In genomic region chr4:2756691-2757350, GRCh38 we compare ENCODE assay signal across 8 cellular contexts. TPM values are rescaled to one million over a fixed set of nuclear protein-coding genes. Genes with fewer than 3 reads are reported as not detected.
DNase-seq lines count a peak whose midpoint lies in the region; ATAC-seq and TF ChIP-seq lines count a peak whose summit lies in the region.

No MANE protein-coding gene starts in this region.

- peaks cover 8% of the 10 kb centered on the region for H3K36me3 ChIP-seq in CD4-positive, CD25-positive, alpha-beta regulatory T cell (ENCODE audit: control insufficient read depth, insufficient read depth, low read length)
- no peaks in the 10 kb centered on the region for H3K36me3 ChIP-seq in HUES64 (ENCODE audit: insufficient read depth, low read length)
- H3K36me3 ChIP-seq in colonic mucosa: no peaks in the 10 kb centered on the region
- H3K36me3 ChIP-seq in neuron (ENCODE audit: insufficient read depth, low read length): peaks cover 3% of the 10 kb centered on the region

- H3K27me3 Mint-ChIP-seq in CD4-positive, CD25-positive, alpha-beta regulatory T cell: peaks cover 5% of the 10 kb centered on the region

- ATAC-seq in CD4-positive, CD25-positive, alpha-beta regulatory T cell (ENCODE audit: low read depth in 2 of 2): no peak
- ATAC-seq in HG02610 (IDR thresholded peaks at IDR 0.05; ENCODE audit: unreplicated experiment): no peak

- no peak for DNase-seq in CD4-positive, CD25-positive, alpha-beta regulatory T cell
- no peak for DNase-seq in colonic mucosa
- no peak for DNase-seq in MV-4-11 (lab: John Stamatoyannopoulos, UW)
- no peak for DNase-seq in occipital lobe (lab: John Stamatoyannopoulos, UW)
- DNase-seq in NCI-H2081 treated with DMSO at 0.1 percent for 48 hours (lab: John Stamatoyannopoulos, UW): no peak

- peak overlapping the region in 1 of 3 donors; percentile 93 for H3K27ac Mint-ChIP-seq in CD4-positive, CD25-positive, alpha-beta regulatory T cell

- H3K27me3 ChIP-seq in CD4-positive, CD25-positive, alpha-beta regulatory T cell (ENCODE audit: control insufficient read depth, insufficient read depth, low read length): no peaks in the 10 kb centered on the region
- H3K27me3 ChIP-seq in HUES64 (ENCODE audit: insufficient read depth, low read length) (no peaks in the 10 kb centered on the region), colonic mucosa (no peaks in the 10 kb centered on the region), neuron (ENCODE audit: insufficient read depth, low read length) (no peaks in the 10 kb centered on the region)

- H3K9ac ChIP-seq in HUES64 (ENCODE audit: low read depth, low read length) (0 out of 2 replicates have a peak overlapping the region, but pooled peaks have one; percentile 21), colonic mucosa (ENCODE audit: low read depth in 2 of 2, low read length in 2 of 2) (peak overlapping the region; percentile 58 to 78)

- H3K4me3 Mint-ChIP-seq in CD4-positive, CD25-positive, alpha-beta regulatory T cell: peak overlapping the region; percentile 84 to 86 (median 85)

- intact Hi-C loops in colonic mucosa (cut with DNase I): no loop called here

- H3K36me3 Mint-ChIP-seq in CD4-positive, CD25-positive, alpha-beta regulatory T cell: no peaks in the 10 kb centered on the region

- no peaks in the 10 kb centered on the region for H3K9me3 Mint-ChIP-seq in CD4-positive, CD25-positive, alpha-beta regulatory T cell

- H3K27ac ChIP-seq in CD4-positive, CD25-positive, alpha-beta regulatory T cell (ENCODE audit: insufficient read depth, low read length, poor library complexity, severe bottlenecking): peak overlapping the region; percentile 47
- H3K27ac ChIP-seq in HUES64 (ENCODE audit: low read depth, low read length) (no peak overlapping the region), colonic mucosa (peak overlapping the region; percentile 80)

- H3K4me1 ChIP-seq in CD4-positive, CD25-positive, alpha-beta regulatory T cell (ENCODE audit: control insufficient read depth, insufficient read depth, low read length, poor library complexity, severe bottlenecking): peaks cover 27% of the 10 kb centered on the region
- peaks cover 3% of the 10 kb centered on the region; the same call in 1 of the 2 replicates for H3K4me1 ChIP-seq in HUES64 (ENCODE audit: insufficient read depth, low read length)
- H3K4me1 ChIP-seq in colonic mucosa: peaks cover 15% of the 10 kb centered on the region
- peaks cover 9% of the 10 kb centered on the region for H3K4me1 ChIP-seq in neuron (ENCODE audit: insufficient read depth, low read length)

- H3K9me3 ChIP-seq in CD4-positive, CD25-positive, alpha-beta regulatory T cell (ENCODE audit: control insufficient read depth in 2 of 2, low read length in 2 of 2): no peaks in the 10 kb centered on the region
- H3K9me3 ChIP-seq in HUES64 (ENCODE audit: insufficient read depth, low read depth, low read length): no peaks in the 10 kb centered on the region
- no peaks in the 10 kb centered on the region for H3K9me3 ChIP-seq in colonic mucosa
- no peaks in the 10 kb centered on the region for H3K9me3 ChIP-seq in neuron (ENCODE audit: low read length)

- no peak for TF ChIP-seq CTCF in colonic mucosa (IDR thresholded peaks at IDR 0.05)

- peak overlapping the region; percentile 32 for H2AFZ ChIP-seq in neuron (ENCODE audit: low read depth, low read length)

- 75% methylated on average over 25 of the region's 25 CpGs for WGBS in HUES64

- peaks cover 5 to 40% (median 20%) of the 10 kb centered on the region in 4 donors for H3K4me1 Mint-ChIP-seq in CD4-positive, CD25-positive, alpha-beta regulatory T cell

- H3K4me3 ChIP-seq in CD4-positive, CD25-positive, alpha-beta regulatory T cell (ENCODE audit: low read depth, low read length): peak overlapping the region; percentile 57
- H3K4me3 ChIP-seq in HUES64 (ENCODE audit: low read length) (peak overlapping the region; percentile 48), colonic mucosa (peak overlapping the region; percentile 22), neuron (ENCODE audit: low read length) (peak overlapping the region; percentile 48)

RNA-seq across cellular contexts. Expression of gene TNIP2, which starts 0.7 kb away (rescaled TPM):
- 87.7 TPM for total RNA-seq in CD4-positive, CD25-positive, alpha-beta regulatory T cell
- 10 to 100 TPM; 43.9 to 53.3 (median 50.9) TPM for polyA plus RNA-seq in CD4-positive, CD25-positive, alpha-beta regulatory T cell
- polyA plus RNA-seq in HUES64 (2013, experiment 1 of 2): 27.5 TPM
- 26.4 TPM for polyA plus RNA-seq in HUES64 (2013, experiment 2 of 2)
- 10 to 100 TPM; 43.6 to 61.3 TPM for total RNA-seq in colonic mucosa
- 5.9 TPM for total RNA-seq in occipital lobe

RNA-seq across cellular contexts. Expression of gene SH3BP2, which starts 36.1 kb away (rescaled TPM):
- total RNA-seq in CD4-positive, CD25-positive, alpha-beta regulatory T cell: 61.7 TPM
- 1 to 10 TPM; 7.6 to 8.6 (median 8.4) TPM for polyA plus RNA-seq in CD4-positive, CD25-positive, alpha-beta regulatory T cell
- polyA plus RNA-seq in HUES64 (2013, experiment 1 of 2): 11.2 TPM
- polyA plus RNA-seq in HUES64 (2013, experiment 2 of 2): 14.6 TPM
- total RNA-seq in colonic mucosa (10 to 100 TPM; 62.2 to 70.8 TPM), occipital lobe (24.8 TPM)
